ENCODE assay signal across 20 cellular contexts in the genomic region with DNA sequence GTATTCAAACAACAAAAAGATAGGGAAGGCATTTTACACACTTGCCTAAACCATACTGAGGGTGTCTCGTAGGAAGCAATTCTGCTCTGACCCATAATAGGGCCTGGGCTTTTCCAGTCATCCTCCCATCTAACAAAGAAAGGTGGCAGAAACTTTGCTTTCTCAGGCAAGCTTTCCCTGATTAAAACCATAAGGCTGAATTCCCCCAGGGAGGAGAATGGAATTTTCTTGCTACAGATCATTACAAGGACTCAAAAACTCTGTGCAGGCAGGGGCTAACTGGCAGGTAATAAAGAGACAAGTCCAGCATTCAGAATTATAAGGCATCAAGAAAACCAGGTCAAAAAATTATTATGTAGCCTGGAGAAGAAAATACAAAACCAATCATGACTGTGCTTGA.
A peak's percentile ranks its signal among the peaks of the same experiment; 100 is the strongest.
DNase-seq lines count a peak whose midpoint lies in the region; ATAC-seq and TF ChIP-seq lines count a peak whose summit lies in the region.
"Had no signal": no experiment of that assay in that cellular context is flagged by ENCODE, and none has a peak within 500 bp of the region (broad histone marks: within the 10 kb centered on the region; RNA-seq: fewer than 3 reads in every experiment).

No MANE protein-coding gene starts in this region.

- no peak for TF ChIP-seq CTCF in nephron (IDR thresholded peaks at IDR 0.05; ENCODE audit: unreplicated experiment in 3 of 3)
- no peak for TF ChIP-seq CTCF in left ventricle myocardium inferior (IDR thresholded peaks at IDR 0.05; ENCODE audit: borderline replicate concordance)

- H3K27me3 ChIP-seq in left ventricle myocardium inferior (ENCODE audit: low read depth) = no peaks in the 10 kb centered on the region
- H3K27me3 ChIP-seq: BLaER1 had no signal

- H3K36me3 ChIP-seq in left ventricle myocardium inferior = peaks cover 7% of the 10 kb centered on the region
- H3K36me3 ChIP-seq: BLaER1 had no signal

- no peak overlapping the region for H3K4me3 Mint-ChIP-seq in nephron
- H3K4me3 Mint-ChIP-seq: CD8-positive, alpha-beta T cell; GM23338 had no signal

- H3K36me3 Mint-ChIP-seq in nephron (ENCODE audit: low read depth) = peaks cover 8% of the 10 kb centered on the region
- H3K36me3 Mint-ChIP-seq: CD8-positive, alpha-beta T cell had no signal

- H3K27ac Mint-ChIP-seq in nephron = peak overlapping the region; percentile 66 to 94 (median 71)
- H3K27ac Mint-ChIP-seq: CD8-positive, alpha-beta T cell; GM23338 had no signal

- H3K4me1 ChIP-seq in left ventricle myocardium inferior = peaks cover 11% of the 10 kb centered on the region
- H3K4me1 ChIP-seq: BLaER1 had no signal

- no peak for ATAC-seq in HG02973 (IDR thresholded peaks at IDR 0.05; ENCODE audit: unreplicated experiment)
- ATAC-seq: CD8-positive, alpha-beta T cell; GM23338; HepG2 had no signal

- H3K4me3 ChIP-seq in left ventricle myocardium inferior = no peak overlapping the region
- H3K4me3 ChIP-seq: BLaER1, GM23338 had no signal

- H3K9me3 ChIP-seq in left ventricle myocardium inferior (replicated peaks) = no peaks in the 10 kb centered on the region
- H3K9me3 ChIP-seq: BLaER1 had no signal

- H3K4me1 Mint-ChIP-seq in nephron = peaks cover 17% of the 10 kb centered on the region

- intact Hi-C loops in left ventricle myocardium inferior (cut with micrococcal nuclease) = no loop called here

- H3K9me3 Mint-ChIP-seq in nephron = no peaks in the 10 kb centered on the region
- H3K9me3 Mint-ChIP-seq: CD8-positive, alpha-beta T cell; GM23338 had no signal

- peak; percentile 29 for DNase-seq in GM04504 (ENCODE audit: low read depth)
- peak; percentile 62 for DNase-seq in fibroblast of gingiva (ENCODE audit: low read depth)
- DNase-seq in effector CD8-positive, alpha-beta T cell (lab: John Stamatoyannopoulos, UW) = no peak
- DNase-seq in left ventricle myocardium inferior = no peak
- DNase-seq in hippocampal formation (lab: John Stamatoyannopoulos, UW) = no peak
- DNase-seq: CD8-positive, alpha-beta T cell; DMS79; NCI-H1436; NCI-H2029 treated with DMSO at 0.1 percent for 48 hours; NCI-H2171 treated with DMSO at 0.1 percent for 48 hours; NCI-H446 treated with DMSO at 0.1 percent for 48 hours; NCI-H748 treated with DMSO at 0.1 percent for 48 hours; RPMI8226; SIG-M5 had no signal

- no peak overlapping the region for H3K27ac ChIP-seq in left ventricle myocardium inferior (replicated peaks)
- H3K27ac ChIP-seq: BLaER1, KMS-11 had no signal

- no peaks in the 10 kb centered on the region for H3K27me3 Mint-ChIP-seq in nephron (ENCODE audit: low read depth)

Comparison
In these comparisons a context has a peak if more than half of its experiments do, and no peak if none do; other contexts are left out.
1. DNase-seq: peak in GM04504 (single experiment) and fibroblast of gingiva (single experiment); none in effector CD8-positive, alpha-beta T cell (single experiment), left ventricle myocardium inferior (single experiment) and hippocampal formation (0 of 2).